Comparison of ENCODE assay signal across 2 cellular contexts in genomic region chr12:49340971-49341776, GRCh38.
TF ChIP-seq lines count a peak whose summit lies in the region.

No MANE protein-coding gene starts in this region.

TF ChIP-seq in IMR-90, 13 proteins besides CTCF, POLR2A, EP300 and RAD21:
- TF ChIP-seq BHLHE40 (IDR thresholded peaks at IDR 0.05; ENCODE audit: low read depth, low read length) (no peak), USF2 (IDR thresholded peaks at IDR 0.05; ENCODE audit: low read depth, low read length) (no peak), FOS (IDR thresholded peaks at IDR 0.05; ENCODE audit: low read depth, low read length) (no peak), MAFK (IDR thresholded peaks at IDR 0.05; ENCODE audit: low read depth, low read length) (no peak), ELK1 (IDR thresholded peaks at IDR 0.05; ENCODE audit: borderline replicate concordance, low read depth, low read length) (no peak), SMC3 (IDR thresholded peaks at IDR 0.05; ENCODE audit: low read depth, low read length) (no peak), RCOR1 (IDR thresholded peaks at IDR 0.05; ENCODE audit: insufficient replicate concordance, low read length) (no peak), CEBPB (IDR thresholded peaks at IDR 0.05; ENCODE audit: low read depth, low read length) (no peak)

TF ChIP-seq in HepG2, 621 proteins besides CTCF, POLR2A, EP300 and RAD21:
- no peak for TF ChIP-seq MYPOP (CRISPR knock-in tag; IDR thresholded peaks at IDR 0.05)
- TF ChIP-seq RFX3 (CRISPR knock-in tag; IDR thresholded peaks at IDR 0.05), result no peak
- no peak for TF ChIP-seq NBN (conservative IDR thresholded peaks at IDR 0.05)
- TF ChIP-seq ZNF280D (CRISPR knock-in tag; IDR thresholded peaks at IDR 0.05), result no peak
- TF ChIP-seq ZNF264 (CRISPR knock-in tag; IDR thresholded peaks at IDR 0.05), result no peak
- no peak for TF ChIP-seq HIC2 (CRISPR knock-in tag; IDR thresholded peaks at IDR 0.05; ENCODE audit: low read depth)
- no peak for TF ChIP-seq ZNF552 (CRISPR knock-in tag; IDR thresholded peaks at IDR 0.05; ENCODE audit: borderline replicate concordance)
- no peak for TF ChIP-seq ZNF280B (CRISPR knock-in tag; IDR thresholded peaks at IDR 0.05; ENCODE audit: borderline replicate concordance)
